ENCODE assay signal across 15 cellular contexts in genomic region chr20:44020406-44021148, GRCh38.
DNase-seq lines count a peak whose midpoint lies in the region; ATAC-seq lines count a peak whose summit lies in the region.
"Had no signal": no experiment of that assay in that cellular context is flagged by ENCODE, and none has a peak within 500 bp of the region (broad histone marks: within the 10 kb centered on the region; RNA-seq: fewer than 3 reads in every experiment).

No MANE protein-coding gene starts in this region.

- H3K27me3 ChIP-seq in naive thymus-derived CD4-positive, alpha-beta T cell (ENCODE audit: control insufficient read depth in 2 of 2, insufficient read depth in 2 of 2, low read length in 2 of 2) = no peaks in the 10 kb centered on the region

- no peaks in the 10 kb centered on the region for H3K36me3 Mint-ChIP-seq in activated CD8-positive, alpha-beta memory T cell treated with anti-CD3 and anti-CD28 coated beads, Interleukin-2, amount 10 ng/mL, durations not matched to agents 7 days and 5 days
- peaks cover 0 to 6% (median 0%) of the 10 kb centered on the region in 5 donors for H3K36me3 Mint-ChIP-seq in naive thymus-derived CD4-positive, alpha-beta T cell

- no peaks in the 10 kb centered on the region for H3K9me3 Mint-ChIP-seq in activated CD8-positive, alpha-beta memory T cell treated with anti-CD3 and anti-CD28 coated beads, Interleukin-2, amount 10 ng/mL, durations not matched to agents 7 days and 5 days (ENCODE audit: low read depth)
- H3K9me3 Mint-ChIP-seq in naive thymus-derived CD4-positive, alpha-beta T cell = no peaks in the 10 kb centered on the region
- H3K9me3 Mint-ChIP-seq: activated naive CD4-positive, alpha-beta T cell treated with anti-CD3 and anti-CD28 coated beads for 36 hours had no signal

- H3K4me1 ChIP-seq in naive thymus-derived CD4-positive, alpha-beta T cell (ENCODE audit: control insufficient read depth in 2 of 2, insufficient read depth in 2 of 2, low read length in 2 of 2) = peaks cover 26 to 33% of the 10 kb centered on the region in 2 donors
- H3K4me1 ChIP-seq: breast epithelium had no signal

- H3K36me3 ChIP-seq in naive thymus-derived CD4-positive, alpha-beta T cell (ENCODE audit: control insufficient read depth in 2 of 3, insufficient read depth in 3 of 3, low read length in 3 of 3) = no peaks in the 10 kb centered on the region
- H3K36me3 ChIP-seq: breast epithelium had no signal

- CTCF ChIA-PET in activated CD8-positive, alpha-beta memory T cell treated with anti-CD3 and anti-CD28 coated beads, Interleukin-2, amount 10 ng/mL, durations not matched to agents 7 days and 5 days (lab: Charles Lee) = interaction anchor here (1.1 to 2.4 kb wide), 3 partner anchors 10 to 270 kb away, joined by 3 to 12 read pairs (median 4); no protein-coding TSS in a partner anchor
- CTCF ChIA-PET in naive thymus-derived CD4-positive, alpha-beta T cell (lab: Charles Lee) = no interaction called here

- H3K27ac ChIP-seq in naive thymus-derived CD4-positive, alpha-beta T cell (ENCODE audit: low read depth, low read length) = no peak overlapping the region
- H3K27ac ChIP-seq: breast epithelium had no signal

- POLR2A ChIA-PET in naive thymus-derived CD4-positive, alpha-beta T cell (lab: Charles Lee) = no interaction called here

- peaks cover 89% of the 10 kb centered on the region for H3K27me3 Mint-ChIP-seq in activated CD8-positive, alpha-beta memory T cell treated with anti-CD3 and anti-CD28 coated beads, Interleukin-2, amount 10 ng/mL, durations not matched to agents 7 days and 5 days
- peaks cover 0 to 65% (median 5%) of the 10 kb centered on the region in 5 donors for H3K27me3 Mint-ChIP-seq in naive thymus-derived CD4-positive, alpha-beta T cell

- no peaks in the 10 kb centered on the region for H3K9me3 ChIP-seq in naive thymus-derived CD4-positive, alpha-beta T cell (ENCODE audit: control insufficient read depth in 2 of 3, low read length in 3 of 3)
- H3K9me3 ChIP-seq: breast epithelium had no signal

- intact Hi-C loops in naive thymus-derived CD4-positive, alpha-beta T cell (cut with micrococcal nuclease) = loop anchor here in 1 of 2 donors (2.0 kb wide), 1 partner anchor 70 kb away; no protein-coding TSS in a partner anchor
- intact Hi-C loops in posterior vena cava (cut with DNase I) = no loop called here

- H3K4me3 Mint-ChIP-seq in activated CD8-positive, alpha-beta memory T cell treated with anti-CD3 and anti-CD28 coated beads, Interleukin-2, amount 10 ng/mL, durations not matched to agents 7 days and 5 days = no peak overlapping the region
- peak overlapping the region in 8 of 10 donors; percentile 23 to 83 (median 73) for H3K4me3 Mint-ChIP-seq in naive thymus-derived CD4-positive, alpha-beta T cell

- peaks cover 27% of the 10 kb centered on the region for H3K4me1 Mint-ChIP-seq in activated CD8-positive, alpha-beta memory T cell treated with anti-CD3 and anti-CD28 coated beads, Interleukin-2, amount 10 ng/mL, durations not matched to agents 7 days and 5 days
- H3K4me1 Mint-ChIP-seq in naive thymus-derived CD4-positive, alpha-beta T cell = peaks cover 20 to 63% (median 45%) of the 10 kb centered on the region in 7 donors

- peak overlapping the region; percentile 28; the same call in 1 of the 2 replicates for H3K4me3 ChIP-seq in Jurkat, Clone E6-1 (ENCODE audit: low read length)
- H3K4me3 ChIP-seq in naive thymus-derived CD4-positive, alpha-beta T cell (ENCODE audit: low read length) = no peak overlapping the region
- H3K4me3 ChIP-seq: breast epithelium had no signal

- peak overlapping the region; percentile 76 for H3K27ac Mint-ChIP-seq in activated CD8-positive, alpha-beta memory T cell treated with anti-CD3 and anti-CD28 coated beads, Interleukin-2, amount 10 ng/mL, durations not matched to agents 7 days and 5 days
- peak overlapping the region in 3 of 9 donors; percentile 41 to 83 (median 67) for H3K27ac Mint-ChIP-seq in naive thymus-derived CD4-positive, alpha-beta T cell
- H3K27ac Mint-ChIP-seq: activated naive CD4-positive, alpha-beta T cell treated with anti-CD3 and anti-CD28 coated beads for 36 hours had no signal

- ATAC-seq in activated CD8-positive, alpha-beta memory T cell treated with anti-CD3 and anti-CD28 coated beads, Interleukin-2, amount 10 ng/mL, durations not matched to agents 7 days and 5 days = no peak
- no peak for ATAC-seq in naive thymus-derived CD4-positive, alpha-beta T cell
- ATAC-seq in GM19324 (IDR thresholded peaks at IDR 0.05; ENCODE audit: low FRiP score, unreplicated experiment) = no peak

- peak; percentile 54 for DNase-seq in activated CD8-positive, alpha-beta memory T cell treated with anti-CD3 and anti-CD28 coated beads for 24 hours
- no peak for DNase-seq in activated CD8-positive, alpha-beta memory T cell treated with anti-CD3 and anti-CD28 coated beads, Interleukin-2, amount 50 U/mL, for 4 hours
- no peak for DNase-seq in Jurkat, Clone E6-1 (ENCODE audit: low read depth, low spot score)
- no peak for DNase-seq in activated CD8-positive, alpha-beta memory T cell treated with anti-CD3 and anti-CD28 coated beads, Interleukin-2, amount 10 ng/mL, durations not matched to agents 7 days and 5 days
- DNase-seq in naive thymus-derived CD4-positive, alpha-beta T cell = no peak
- no peak for DNase-seq in posterior vena cava (ENCODE audit: low spot score)
- DNase-seq in NCI-H1105 (lab: John Stamatoyannopoulos, UW) = no peak
- DNase-seq: Calu3, Karpas-422, NCI-H2029, nucleus accumbens, trophoblast cell had no signal
